ENCODE assay signal across 16 cellular contexts in genomic region chr2:136151021-136151971, GRCh38. TPM values are rescaled to one million over a fixed set of nuclear protein-coding genes. Genes with fewer than 3 reads are reported as not detected.
DNase-seq lines count a peak whose midpoint lies in the region; ATAC-seq and TF ChIP-seq lines count a peak whose summit lies in the region.
"Had no signal": no experiment of that assay in that cellular context is flagged by ENCODE, and none has a peak within 500 bp of the region (broad histone marks: within the 10 kb centered on the region; RNA-seq: fewer than 3 reads in every experiment).

No MANE protein-coding gene starts in this region.

- peak overlapping the region in 1 of 2 donors; percentile 34 for H3K27ac Mint-ChIP-seq in natural killer cell treated with Interleukin-12 subunit alpha and Interleukin-12 subunit beta and Interleukin-15 and Interleukin-18, amount 100 ng/mL, for 72 hours
- H3K27ac Mint-ChIP-seq in natural killer cell = no peak overlapping the region
- peak overlapping the region; percentile 59 for H3K27ac Mint-ChIP-seq in T-helper 17 cell
- peak overlapping the region in 5 of 6 donors; percentile 13 to 88 (median 76) for H3K27ac Mint-ChIP-seq in naive B cell

- peaks cover 3 to 12% of the 10 kb centered on the region in 2 donors for H3K4me1 Mint-ChIP-seq in natural killer cell treated with Interleukin-12 subunit alpha and Interleukin-12 subunit beta and Interleukin-15 and Interleukin-18, amount 100 ng/mL, for 72 hours (ENCODE audit: low read depth in 2 of 2)
- H3K4me1 Mint-ChIP-seq in natural killer cell = no peaks in the 10 kb centered on the region
- H3K4me1 Mint-ChIP-seq in T-helper 17 cell = peaks cover 3% of the 10 kb centered on the region
- peaks cover 32 to 45% (median 34%) of the 10 kb centered on the region in 3 donors for H3K4me1 Mint-ChIP-seq in naive B cell

- no peak for TF ChIP-seq CTCF in natural killer cell (IDR thresholded peaks at IDR 0.05)

- intact Hi-C loops in natural killer cell (cut with micrococcal nuclease) = no loop called here

- no peak for DNase-seq in natural killer cell treated with Interleukin-12 subunit alpha and Interleukin-12 subunit beta and Interleukin-15 and Interleukin-18, amount 100 ng/mL, for 72 hours (ENCODE audit: low spot score)
- DNase-seq in natural killer cell (no peak), T-helper 17 cell (no peak), naive B cell (no peak), nucleus accumbens (lab: John Stamatoyannopoulos, UW) (no peak)
- DNase-seq: DMS53; MG63; NCI-H187; NCI-H226; NCI-H526 treated with DMSO at 0.1 percent for 48 hours; NK-92 treated with Interleukin-12 subunit alpha and Interleukin-12 subunit beta, amount 100 ng/mL, for 24 hours; RPMI8226; SJCRH30 had no signal

- no peaks in the 10 kb centered on the region for H3K9me3 ChIP-seq in T-helper 17 cell (ENCODE audit: control insufficient read depth, low read length, poor library complexity, severe bottlenecking)
- H3K9me3 ChIP-seq: MG63, SJCRH30 had no signal

- H3K27me3 Mint-ChIP-seq in natural killer cell treated with Interleukin-12 subunit alpha and Interleukin-12 subunit beta and Interleukin-15 and Interleukin-18, amount 100 ng/mL, for 72 hours = peaks cover 13 to 24% of the 10 kb centered on the region in 2 donors
- H3K27me3 Mint-ChIP-seq in natural killer cell (ENCODE audit: low read depth in 2 of 2) = peaks cover 10 to 39% of the 10 kb centered on the region in 2 donors
- H3K27me3 Mint-ChIP-seq in T-helper 17 cell = no peaks in the 10 kb centered on the region
- H3K27me3 Mint-ChIP-seq in naive B cell = no peaks in the 10 kb centered on the region

- peaks cover 3% of the 10 kb centered on the region for H3K9me3 Mint-ChIP-seq in natural killer cell treated with Interleukin-12 subunit alpha and Interleukin-12 subunit beta and Interleukin-15 and Interleukin-18, amount 100 ng/mL, for 72 hours
- H3K9me3 Mint-ChIP-seq in natural killer cell = no peaks in the 10 kb centered on the region
- peaks cover 0 to 4% (median 0%) of the 10 kb centered on the region in 7 donors for H3K9me3 Mint-ChIP-seq in naive B cell

- ATAC-seq in natural killer cell treated with Interleukin-12 subunit alpha and Interleukin-12 subunit beta and Interleukin-15 and Interleukin-18, amount 100 ng/mL, for 72 hours = no peak
- no peak for ATAC-seq in natural killer cell
- no peak for ATAC-seq in T-helper 17 cell
- peak; percentile 46 to 51 for ATAC-seq in naive B cell (ENCODE audit: low read depth in 2 of 2)
- ATAC-seq in GM21723 (IDR thresholded peaks at IDR 0.05; ENCODE audit: unreplicated experiment) = no peak
- ATAC-seq in GM19463 (IDR thresholded peaks at IDR 0.05; ENCODE audit: unreplicated experiment) = no peak

- H3K36me3 Mint-ChIP-seq in natural killer cell treated with Interleukin-12 subunit alpha and Interleukin-12 subunit beta and Interleukin-15 and Interleukin-18, amount 100 ng/mL, for 72 hours = no peaks in the 10 kb centered on the region
- no peaks in the 10 kb centered on the region for H3K36me3 Mint-ChIP-seq in natural killer cell
- no peaks in the 10 kb centered on the region for H3K36me3 Mint-ChIP-seq in T-helper 17 cell (ENCODE audit: low read depth)
- H3K36me3 Mint-ChIP-seq in naive B cell = no peaks in the 10 kb centered on the region

- H3K4me3 Mint-ChIP-seq in natural killer cell treated with Interleukin-12 subunit alpha and Interleukin-12 subunit beta and Interleukin-15 and Interleukin-18, amount 100 ng/mL, for 72 hours = peak overlapping the region; percentile 40
- H3K4me3 Mint-ChIP-seq in natural killer cell (no peak overlapping the region), T-helper 17 cell (no peak overlapping the region), naive B cell (peak overlapping the region in 3 of 8 donors; percentile 38 to 68 (median 59))
- H3K4me3 Mint-ChIP-seq: CD14-positive monocyte had no signal

RNA-seq across cellular contexts. Expression of gene CXCR4, which starts 33.3 kb away (rescaled TPM):
- 10 to 100 TPM; 72.1 to 74.8 TPM for total RNA-seq in natural killer cell treated with Interleukin-12 subunit alpha and Interleukin-12 subunit beta and Interleukin-15 and Interleukin-18, amount 100 ng/mL, for 72 hours
- total RNA-seq in natural killer cell = 100 to 1,000 TPM; 582 to 848 (median 741) TPM
- 1,000 to 10,000 TPM; 1,189 to 1,429 TPM for total RNA-seq in T-helper 17 cell
- polyA plus RNA-seq in naive B cell (ENCODE audit: low read depth in 6 of 6) = 1,000 to 10,000 TPM; 1,969 to 4,468 (median 2,782) TPM

Comparison
In these comparisons a context has a peak if more than half of its experiments do, and no peak if none do; other contexts are left out.
1. RNA of gene CXCR4, which starts 33.3 kb away (total RNA-seq): 1,189 to 1,429 TPM in T-helper 17 cell and 582 to 848 TPM in natural killer cell; 72.1 to 74.8 TPM in natural killer cell treated with Interleukin-12 subunit alpha and Interleukin-12 subunit beta and Interleukin-15 and Interleukin-18, amount 100 ng/mL, for 72 hours; every median in the first group is over 4 times any median in the second.
2. ATAC-seq: peak in naive B cell (2 of 2); none in natural killer cell treated with Interleukin-12 subunit alpha and Interleukin-12 subunit beta and Interleukin-15 and Interleukin-18, amount 100 ng/mL, for 72 hours (0 of 2), natural killer cell (0 of 3), T-helper 17 cell (single experiment), GM21723 (single experiment) and GM19463 (single experiment).
3. H3K27ac Mint-ChIP-seq: peak in T-helper 17 cell (single experiment) and naive B cell (5 of 6); none in natural killer cell (0 of 2).